12 cellular contexts compared by ENCODE assay signal in the genomic region with DNA sequence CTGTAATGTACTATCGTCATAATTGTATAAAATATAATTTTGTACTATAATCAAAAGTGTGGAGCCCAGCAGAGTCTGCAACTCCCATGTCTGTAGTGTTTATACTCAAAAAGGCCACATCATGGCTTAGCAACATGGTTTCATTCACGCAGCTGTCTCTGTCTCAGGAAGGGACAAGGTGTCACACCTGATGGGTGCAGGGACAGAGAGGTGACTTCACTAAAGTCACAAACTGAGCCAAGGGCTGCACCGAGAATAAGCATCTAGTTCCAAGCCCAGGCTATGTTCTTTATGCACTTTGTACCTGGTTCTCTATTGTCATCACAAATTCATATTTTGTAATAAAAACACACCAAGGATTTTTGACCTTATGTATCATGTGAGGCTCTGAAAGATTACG.
DNase-seq lines count a peak whose midpoint lies in the region; ATAC-seq, FAIRE-seq and TF ChIP-seq lines count a peak whose summit lies in the region.
"Had no signal": no experiment of that assay in that cellular context is flagged by ENCODE, and none has a peak within 500 bp of the region (broad histone marks: within the 10 kb centered on the region; RNA-seq: fewer than 3 reads in every experiment).

No MANE protein-coding gene starts in this region.

- BruUV-seq in HepG2 (replicated peaks; lab: Mats Ljungman, UMichigan): no TSS peak

- no peaks in the 10 kb centered on the region for H3K4me1 Mint-ChIP-seq in activated T-cell treated with anti-CD3 and anti-CD28 coated beads, Interleukin-2, amount 50 U/mL, for 24 hours (ENCODE audit: low read depth)

- no peaks in the 10 kb centered on the region for H3K79me2 ChIP-seq in HepG2 (ENCODE audit: insufficient read depth, low read length)

- no peak overlapping the region for H3K4me3 Mint-ChIP-seq in activated T-cell treated with anti-CD3 and anti-CD28 coated beads, Interleukin-2, amount 50 U/mL, for 24 hours

- CTCF ChIA-PET in HepG2 (lab: Yijun Ruan, JAX; ENCODE audit: low intra/inter-chr PET ratio, low total read pairs): no interaction called here

- TF ChIP-seq RAD21 in HepG2 (CRISPR knock-in tag; IDR thresholded peaks at IDR 0.05): no peak

- no peaks in the 10 kb centered on the region for H3K36me3 Mint-ChIP-seq in activated T-cell treated with anti-CD3 and anti-CD28 coated beads, Interleukin-2, amount 50 U/mL, for 24 hours (ENCODE audit: low read depth)

- DNase-seq in GM18507 (ENCODE audit: extremely low spot score, insufficient read length, low read depth): no peak
- DNase-seq in HepG2 (ENCODE audit: low spot score): peak; percentile 39
- no peak for DNase-seq in stimulated activated CD4-positive, alpha-beta T cell treated with anti-CD3 and anti-CD28 coated beads, Interleukin-2, amount 100 ng/mL, for 24 hours
- DNase-seq in NCI-H2081 (lab: John Stamatoyannopoulos, UW): no peak
- DNase-seq in NOMO-1 treated with DMSO at 0.1 percent for 48 hours (lab: John Stamatoyannopoulos, UW; ENCODE audit: unreplicated experiment): no peak
- DNase-seq in activated T-cell treated with anti-CD3 and anti-CD28 coated beads, Interleukin-2, amount 50 U/mL, for 24 hours: no peak
- DNase-seq: activated CD4-positive, alpha-beta T cell treated with anti-CD3 and anti-CD28 coated beads for 4 hours; kidney; mucosa of descending colon; NCI-H82 had no signal

- H3K27ac ChIP-seq in HepG2 (ENCODE audit: extremely low read length, insufficient read depth, low read length): peak overlapping the region; percentile 92

- peak overlapping the region; percentile 62 for H3K9ac ChIP-seq in HepG2 (ENCODE audit: insufficient read depth, low read depth, low read length)

- H3K4me1 ChIP-seq in HepG2 (ENCODE audit: insufficient read depth, low read length): peaks cover 78% of the 10 kb centered on the region

- no peak overlapping the region for H3K27ac Mint-ChIP-seq in activated T-cell treated with anti-CD3 and anti-CD28 coated beads, Interleukin-2, amount 50 U/mL, for 24 hours

- H2AFZ ChIP-seq in HepG2 (ENCODE audit: low read length): no peak overlapping the region

- H3K9me3 Mint-ChIP-seq in activated T-cell treated with anti-CD3 and anti-CD28 coated beads, Interleukin-2, amount 50 U/mL, for 24 hours: no peaks in the 10 kb centered on the region

- no peak for TF ChIP-seq POLR2A in HepG2 (IDR thresholded peaks at IDR 0.05; ENCODE audit: insufficient read depth in 1 of 2, low read depth in 2 of 2, low read length in 2 of 2)

- H3K36me3 ChIP-seq in HepG2 (replicated peaks in 1 of 2; ENCODE audit: control insufficient read depth in 1 of 2, insufficient read depth in 2 of 2, low read length in 2 of 2): no peaks in the 10 kb centered on the region

- FAIRE-seq in GM18507 (lab: Jason Lieb, UNC) (peak; percentile 38), HepG2 (lab: Jason Lieb, UNC) (no peak)

- no peaks in the 10 kb centered on the region for H3K27me3 ChIP-seq in HepG2 (ENCODE audit: control insufficient read depth in 1 of 2, insufficient read depth in 2 of 2, low read length in 2 of 2)

- peak; percentile 35 for ATAC-seq in GM21619 (IDR thresholded peaks at IDR 0.05; ENCODE audit: unreplicated experiment)
- ATAC-seq in HG03432 (IDR thresholded peaks at IDR 0.05; ENCODE audit: unreplicated experiment): peak; percentile 14
- peak; percentile 46 for ATAC-seq in HepG2

- WGBS in HepG2 (ENCODE audit: low lambda C conversion rate): 10% methylated on average over 4 of the region's 4 CpGs

- peak overlapping the region; percentile 85 for H3K4me2 ChIP-seq in HepG2 (ENCODE audit: low read depth, low read length)

- no peak for TF ChIP-seq CTCF in HepG2 (CRISPR knock-in tag; IDR thresholded peaks at IDR 0.05)

- no peaks in the 10 kb centered on the region for H3K9me3 ChIP-seq in HepG2 (ENCODE audit: low read length)
- H3K9me3 ChIP-seq: mucosa of descending colon had no signal

- TF ChIP-seq EP300 in HepG2 (IDR thresholded peaks at IDR 0.05; ENCODE audit: low read depth in 2 of 2, low read length in 2 of 2) (no peak), HepG2 (CRISPR knock-in tag; IDR thresholded peaks at IDR 0.05; ENCODE audit: borderline replicate concordance) (no peak)

- H3K4me3 ChIP-seq in HepG2 (replicated peaks in 1 of 3; ENCODE audit: insufficient read depth in 1 of 3, low read depth in 2 of 3, low read length in 3 of 3): peak overlapping the region in 2 of 3 experiments; percentile 8 to 30; a peak in 1 of 6 replicates
- H3K4me3 ChIP-seq: mucosa of descending colon had no signal

- in situ Hi-C loops in HepG2 (cut with HindIII; ENCODE audit: extremely low pct_ligation_motif_present, low pct_unique_long_range_greater_than_20kb): no loop called here

- H3K27me3 Mint-ChIP-seq in activated T-cell treated with anti-CD3 and anti-CD28 coated beads, Interleukin-2, amount 50 U/mL, for 24 hours: no peaks in the 10 kb centered on the region

- POLR2A ChIA-PET in HepG2 (lab: Yijun Ruan, JAX): interaction anchor here (0.8 to 1.3 kb wide), 3 partner anchors 19 to 668 kb away, joined by 3 to 5 read pairs (median 3); no protein-coding TSS in a partner anchor

- intact Hi-C loops in HepG2 (cut with micrococcal nuclease; ENCODE audit: unreplicated experiment): loop anchor here (2.0 to 10.0 kb wide), 2 partner anchors 19 to 965 kb away; partner anchors contain the start of gene RBM27

- H4K20me1 ChIP-seq in HepG2 (ENCODE audit: insufficient read depth, low read length): no peaks in the 10 kb centered on the region

TF ChIP-seq in HepG2, 621 proteins besides CTCF, POLR2A, EP300 and RAD21:
- TF ChIP-seq ZNF83 (CRISPR knock-in tag; IDR thresholded peaks at IDR 0.05; ENCODE audit: borderline replicate concordance) (no peak), ZBTB1 (CRISPR knock-in tag; IDR thresholded peaks at IDR 0.05; ENCODE audit: borderline replicate concordance) (no peak), ZNF780A (CRISPR knock-in tag; IDR thresholded peaks at IDR 0.05) (no peak), IKZF4 (CRISPR knock-in tag; IDR thresholded peaks at IDR 0.05; ENCODE audit: borderline replicate concordance, low read depth, not compliant biosample characterization) (no peak), SNAI1 (CRISPR knock-in tag; IDR thresholded peaks at IDR 0.05; ENCODE audit: borderline replicate concordance) (no peak), FOXM1 (CRISPR knock-in tag; IDR thresholded peaks at IDR 0.05) (no peak)
TF ChIP-seq in HepG2: peak in this region for 0.
